ENCODE assay signal across 11 cellular contexts in genomic region chr9:121636411-121636865, GRCh38. TPM values are rescaled to one million over a fixed set of nuclear protein-coding genes. Genes with fewer than 3 reads are reported as not detected.
DNase-seq lines count a peak whose midpoint lies in the region; ATAC-seq and TF ChIP-seq lines count a peak whose summit lies in the region.
"Had no signal": no experiment of that assay in that cellular context is flagged by ENCODE, and none has a peak within 500 bp of the region (broad histone marks: within the 10 kb centered on the region; RNA-seq: fewer than 3 reads in every experiment).

No MANE protein-coding gene starts in this region.

- no peak overlapping the region for H3K4me3 ChIP-seq in BJ (ENCODE audit: low read depth, low read length)
- H3K4me3 ChIP-seq: GM12878 had no signal

- peaks cover 54% of the 10 kb centered on the region for H3K4me1 Mint-ChIP-seq in WTC11

- TF ChIP-seq CTCF in BJ (IDR thresholded peaks at IDR 0.05; ENCODE audit: insufficient read depth, low read depth, low read length): no peak
- no peak for TF ChIP-seq CTCF in WTC11 (IDR thresholded peaks at IDR 0.05)

- no peak for ATAC-seq in WTC11
- no peak for ATAC-seq in HG02840 (IDR thresholded peaks at IDR 0.05; ENCODE audit: low FRiP score, unreplicated experiment)
- no peak for ATAC-seq in GM21381 (IDR thresholded peaks at IDR 0.05; ENCODE audit: unreplicated experiment)
- ATAC-seq: GM12878; naive thymus-derived CD8-positive, alpha-beta T cell had no signal

- no peaks in the 10 kb centered on the region for H3K36me3 ChIP-seq in BJ (ENCODE audit: control insufficient read depth, insufficient read depth, low read length)

- no peaks in the 10 kb centered on the region for H3K27me3 ChIP-seq in BJ (ENCODE audit: control insufficient read depth, insufficient read depth, low read length)

- DNase-seq in BJ (ENCODE audit: low read depth) (peak; percentile 19), WTC11 (ENCODE audit: low spot score) (no peak), globus pallidus (ENCODE audit: low spot score) (peak; percentile 62), pons (ENCODE audit: low spot score) (peak; percentile 64), activated gamma-delta T cell treated with Interleukin-2 at 50 U/mL for 16 hours (no peak), foreskin melanocyte (no peak)
- DNase-seq: NCI-H446 had no signal

- H3K4me3 Mint-ChIP-seq in WTC11: no peak overlapping the region
- H3K4me3 Mint-ChIP-seq: naive thymus-derived CD8-positive, alpha-beta T cell had no signal

- peak overlapping the region; percentile 50; the same call in 1 of the 2 replicates for H3K27ac Mint-ChIP-seq in WTC11
- H3K27ac Mint-ChIP-seq: naive thymus-derived CD8-positive, alpha-beta T cell had no signal

- no peaks in the 10 kb centered on the region for H3K36me3 Mint-ChIP-seq in WTC11
- H3K36me3 Mint-ChIP-seq: naive thymus-derived CD8-positive, alpha-beta T cell had no signal

- POLR2A ChIA-PET in BJ (lab: Charles Lee): no interaction called here
- POLR2A ChIA-PET in WTC11 (lab: Charles Lee): no interaction called here

- no peaks in the 10 kb centered on the region for H3K9me3 Mint-ChIP-seq in WTC11
- H3K9me3 Mint-ChIP-seq: naive thymus-derived CD8-positive, alpha-beta T cell had no signal

- CTCF ChIA-PET in BJ (lab: Yijun Ruan, JAX): interaction anchor here (1.1 to 1.5 kb wide), 5 partner anchors 11 to 86 kb away, joined by 3 to 9 read pairs (median 4); no protein-coding TSS in a partner anchor
- CTCF ChIA-PET in WTC11 (lab: Charles Lee): interaction anchor here (1.1 to 8.8 kb wide), 8 partner anchors 9 to 294 kb away, joined by 3 to 115 read pairs (median 9); no protein-coding TSS in a partner anchor

- no peaks in the 10 kb centered on the region for H3K27me3 Mint-ChIP-seq in WTC11 (ENCODE audit: low read depth)

TF ChIP-seq in WTC11, 78 proteins besides CTCF, POLR2A, EP300 and RAD21:
- TF ChIP-seq JUN (CRISPR knock-in tag; IDR thresholded peaks at IDR 0.05) (no peak), OVOL2 (CRISPR knock-in tag; IDR thresholded peaks at IDR 0.05; ENCODE audit: borderline replicate concordance) (no peak), ZNF425 (CRISPR knock-in tag; conservative IDR thresholded peaks at IDR 0.05) (no peak), FOXP1 (CRISPR knock-in tag; IDR thresholded peaks at IDR 0.05; ENCODE audit: borderline replicate concordance) (no peak), NFATC4 (CRISPR knock-in tag; IDR thresholded peaks at IDR 0.05) (no peak), ZNF396 (CRISPR knock-in tag; IDR thresholded peaks at IDR 0.05; ENCODE audit: borderline replicate concordance) (no peak), AFF4 (CRISPR knock-in tag; IDR thresholded peaks at IDR 0.05; ENCODE audit: borderline replicate concordance) (no peak), GTF2I (CRISPR knock-in tag; conservative IDR thresholded peaks at IDR 0.05) (no peak), NR3C1 (CRISPR knock-in tag; conservative IDR thresholded peaks at IDR 0.05; ENCODE audit: low read depth) (no peak), TEAD1 (CRISPR knock-in tag; IDR thresholded peaks at IDR 0.05) (no peak)

RNA-seq across cellular contexts. Expression of gene DAB2IP, which starts 15.0 kb away (rescaled TPM):
- polyA plus RNA-seq in BJ (2011; rRNA removed): 18.1 and 38.1 TPM in 2 replicates
- 41.3 and 44.4 TPM in 2 replicates for polyA minus RNA-seq in BJ (2011; rRNA and poly(A)+ RNA removed)
- total RNA-seq in WTC11 (2021): 35.0 to 52.6 TPM (median 35.7 TPM) in 3 replicates
- total RNA-seq: naive thymus-derived CD8-positive, alpha-beta T cell had no signal
- polyA plus RNA-seq: naive thymus-derived CD8-positive, alpha-beta T cell had no signal

Comparison
In these comparisons a context has a peak if more than half of its experiments do, and no peak if none do; other contexts are left out.
1. DNase-seq: peak in BJ (single experiment), globus pallidus (single experiment) and pons (single experiment); none in WTC11 (single experiment), activated gamma-delta T cell treated with Interleukin-2 at 50 U/mL for 16 hours (single experiment) and foreskin melanocyte (single experiment).